ENCODE assay signal across 8 cellular contexts in the genomic region with DNA sequence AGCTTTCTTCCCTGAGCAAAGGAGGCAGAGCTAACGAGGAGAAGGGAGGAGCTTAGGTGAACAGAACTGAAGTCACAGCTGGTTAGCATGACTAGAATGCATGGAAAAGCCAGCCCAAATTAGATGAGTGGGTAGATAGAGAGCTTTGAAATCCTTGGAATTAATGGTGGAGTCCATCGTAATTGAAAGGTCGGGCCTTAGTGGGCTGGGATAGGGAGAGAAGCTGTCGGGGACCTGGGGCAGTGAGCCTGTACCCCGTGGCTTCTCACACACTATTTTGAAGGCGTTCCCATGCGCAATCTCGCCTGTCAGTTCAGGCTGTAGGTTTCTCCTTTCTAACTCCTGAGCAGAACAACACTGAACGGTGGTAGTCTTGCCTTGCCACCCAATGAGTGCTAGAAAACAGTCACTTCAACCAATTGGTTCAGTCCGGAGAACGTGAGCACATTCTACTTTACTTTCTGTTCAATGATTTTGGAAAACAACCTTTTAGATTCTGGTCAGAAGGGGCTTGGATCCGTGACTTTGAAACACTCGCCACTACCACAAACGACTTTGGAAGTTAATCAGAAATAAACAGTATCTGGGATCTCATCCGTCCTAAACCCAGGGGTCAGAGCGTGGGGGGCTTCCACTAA. TPM values are rescaled to one million over a fixed set of nuclear protein-coding genes. Genes with fewer than 3 reads are reported as not detected.
DNase-seq lines count a peak whose midpoint lies in the region; ATAC-seq, FAIRE-seq and TF ChIP-seq lines count a peak whose summit lies in the region.

No MANE protein-coding gene starts in this region.

- dilution Hi-C loops in endothelial cell of umbilical vein (cut with MboI; ENCODE audit: extremely low pct_ligation_motif_present, low sequenced_read_pairs), result no loop called here

- no peak for FAIRE-seq in endothelial cell of umbilical vein (lab: Jason Lieb, UNC)

- H3K79me2 ChIP-seq in MM.1S (ENCODE audit: low read length) (peaks cover 13% of the 10 kb centered on the region; the same call in 1 of the 2 replicates), endothelial cell of umbilical vein (ENCODE audit: control insufficient read depth, insufficient read depth, low read length) (peaks cover 41% of the 10 kb centered on the region)

- H3K9me3 ChIP-seq in MM.1S (replicated peaks; ENCODE audit: insufficient read depth, low read length) (no peaks in the 10 kb centered on the region), endothelial cell of umbilical vein (replicated peaks; ENCODE audit: control insufficient read depth, insufficient read depth, low read length) (no peaks in the 10 kb centered on the region)

- peak overlapping the region; percentile 80 for H3K4me3 ChIP-seq in MM.1S (ENCODE audit: low read length)
- peak overlapping the region; percentile 0 to 99 (median 60) for H3K4me3 ChIP-seq in endothelial cell of umbilical vein (replicated peaks in 1 of 3; ENCODE audit: insufficient read depth in 1 of 3, low read depth in 1 of 3, low read length in 3 of 3)

- CTCF ChIA-PET in activated CD4-positive, alpha-beta memory T cell treated with anti-CD3 and anti-CD28 coated beads, Interleukin-2, amount 10 ng/mL, durations not matched to agents 7 days and 5 days (lab: Charles Lee), result no interaction called here
- CTCF ChIA-PET in endothelial cell of umbilical vein (lab: Charles Lee), result interaction anchor here (0.7 to 3.6 kb wide), 15 partner anchors 8 to 169 kb away, joined by 3 to 33 read pairs (median 3); no protein-coding TSS in a partner anchor

- TSS peak; percentile 67 for BruUV-seq in endothelial cell of umbilical vein (replicated peaks; lab: Mats Ljungman, UMichigan)

- peak; percentile 63 for ATAC-seq in stimulated activated naive CD8-positive, alpha-beta T cell treated with anti-CD3 and anti-CD28 coated beads, Interleukin-15, amount 100 ng/mL, for 72 hours
- no peak for ATAC-seq in GM18517 (IDR thresholded peaks at IDR 0.05; ENCODE audit: unreplicated experiment)

- H3K4me1 Mint-ChIP-seq in activated CD4-positive, alpha-beta memory T cell treated with anti-CD3 and anti-CD28 coated beads, Interleukin-2, amount 10 ng/mL, durations not matched to agents 7 days and 5 days, result peaks cover 15% of the 10 kb centered on the region
- H3K4me1 Mint-ChIP-seq in stimulated activated naive CD8-positive, alpha-beta T cell treated with anti-CD3 and anti-CD28 coated beads, Interleukin-15, amount 100 ng/mL, for 72 hours, result peaks cover 22% of the 10 kb centered on the region

- peaks cover 47% of the 10 kb centered on the region for H3K27me3 Mint-ChIP-seq in activated CD4-positive, alpha-beta memory T cell treated with anti-CD3 and anti-CD28 coated beads, Interleukin-2, amount 10 ng/mL, durations not matched to agents 7 days and 5 days
- H3K27me3 Mint-ChIP-seq in stimulated activated naive CD8-positive, alpha-beta T cell treated with anti-CD3 and anti-CD28 coated beads, Interleukin-15, amount 100 ng/mL, for 72 hours, result peaks cover 60% of the 10 kb centered on the region

- DNase-seq in GM04503 (ENCODE audit: low read depth) (peak; percentile 61), MM.1S (peak; percentile 75), endothelial cell of umbilical vein (ENCODE audit: low read depth, low spot score) (peak; percentile 85), medulla oblongata (ENCODE audit: extremely low spot score) (peak; percentile 74), AML-193 (lab: John Stamatoyannopoulos, UW) (no peak)
- no peak for DNase-seq in activated CD4-positive, alpha-beta memory T cell treated with anti-CD3 and anti-CD28 coated beads, Interleukin-2, amount 10 ng/mL, durations not matched to agents 7 days and 5 days
- DNase-seq in stimulated activated naive CD8-positive, alpha-beta T cell treated with anti-CD3 and anti-CD28 coated beads, Interleukin-15, amount 100 ng/mL, for 72 hours, result peak in 1 of 2 donors; percentile 8

- no peaks in the 10 kb centered on the region for H4K20me1 ChIP-seq in MM.1S (ENCODE audit: insufficient read depth, low read length)
- no peaks in the 10 kb centered on the region for H4K20me1 ChIP-seq in endothelial cell of umbilical vein (replicated peaks; ENCODE audit: control insufficient read depth, extremely low read depth, insufficient read depth, low read length)

- POLR2A ChIA-PET in activated CD4-positive, alpha-beta memory T cell treated with anti-CD3 and anti-CD28 coated beads, Interleukin-2, amount 10 ng/mL, durations not matched to agents 7 days and 5 days (lab: Charles Lee), result no interaction called here
- POLR2A ChIA-PET in endothelial cell of umbilical vein (lab: Charles Lee), result interaction anchor here (0.7 to 3.6 kb wide), 7 partner anchors 31 to 156 kb away, joined by 3 to 57 read pairs (median 4); no protein-coding TSS in a partner anchor

- no peaks in the 10 kb centered on the region for H3K9me3 Mint-ChIP-seq in activated CD4-positive, alpha-beta memory T cell treated with anti-CD3 and anti-CD28 coated beads, Interleukin-2, amount 10 ng/mL, durations not matched to agents 7 days and 5 days
- no peaks in the 10 kb centered on the region for H3K9me3 Mint-ChIP-seq in stimulated activated naive CD8-positive, alpha-beta T cell treated with anti-CD3 and anti-CD28 coated beads, Interleukin-15, amount 100 ng/mL, for 72 hours

- H3K4me2 ChIP-seq in MM.1S (ENCODE audit: low read depth, low read length) (peak overlapping the region; percentile 62), endothelial cell of umbilical vein (ENCODE audit: insufficient read depth, low read length) (peak overlapping the region; percentile 87)

- H3K27me3 ChIP-seq in MM.1S (replicated peaks; ENCODE audit: insufficient read depth, low read length), result no peaks in the 10 kb centered on the region
- no peaks in the 10 kb centered on the region for H3K27me3 ChIP-seq in endothelial cell of umbilical vein (ENCODE audit: control insufficient read depth in 2 of 2, insufficient read depth in 2 of 2, low read length in 2 of 2)

- peak overlapping the region; percentile 67 for H3K4me3 Mint-ChIP-seq in activated CD4-positive, alpha-beta memory T cell treated with anti-CD3 and anti-CD28 coated beads, Interleukin-2, amount 10 ng/mL, durations not matched to agents 7 days and 5 days
- peak overlapping the region; percentile 86 to 89 for H3K4me3 Mint-ChIP-seq in stimulated activated naive CD8-positive, alpha-beta T cell treated with anti-CD3 and anti-CD28 coated beads, Interleukin-15, amount 100 ng/mL, for 72 hours

- TF ChIP-seq CTCF in MM.1S (IDR thresholded peaks at IDR 0.05; ENCODE audit: low read length) (no peak), endothelial cell of umbilical vein (IDR thresholded peaks at IDR 0.05; ENCODE audit: extremely low read depth in 1 of 2, insufficient read depth in 1 of 2, low read depth in 1 of 2, low read length in 2 of 2) (no peak)

- H3K36me3 Mint-ChIP-seq in activated CD4-positive, alpha-beta memory T cell treated with anti-CD3 and anti-CD28 coated beads, Interleukin-2, amount 10 ng/mL, durations not matched to agents 7 days and 5 days (ENCODE audit: low read depth), result peaks cover 2% of the 10 kb centered on the region

- H3K9me2 ChIP-seq in MM.1S (replicated peaks; ENCODE audit: insufficient read depth, low read length), result no peaks in the 10 kb centered on the region

- H3K27ac Mint-ChIP-seq in activated CD4-positive, alpha-beta memory T cell treated with anti-CD3 and anti-CD28 coated beads, Interleukin-2, amount 10 ng/mL, durations not matched to agents 7 days and 5 days, result no peak overlapping the region
- H3K27ac Mint-ChIP-seq in stimulated activated naive CD8-positive, alpha-beta T cell treated with anti-CD3 and anti-CD28 coated beads, Interleukin-15, amount 100 ng/mL, for 72 hours, result peak overlapping the region; percentile 36 to 83

- H3K4me1 ChIP-seq in MM.1S (ENCODE audit: low read length) (0 out of 2 replicates have a peak, but pooled peaks cover 5% of the 10 kb centered on the region), endothelial cell of umbilical vein (ENCODE audit: control insufficient read depth, extremely low read depth, insufficient read depth, low read length) (peaks cover 46% of the 10 kb centered on the region)

- H2AFZ ChIP-seq in MM.1S (ENCODE audit: low read length) (peak overlapping the region; percentile 98), endothelial cell of umbilical vein (ENCODE audit: low read depth, low read length) (no peak overlapping the region)

- H3K9me1 ChIP-seq in endothelial cell of umbilical vein (replicated peaks; ENCODE audit: control insufficient read depth, extremely low read depth, insufficient read depth, low read length), result no peaks in the 10 kb centered on the region

- TF ChIP-seq POLR2A in endothelial cell of umbilical vein (IDR thresholded peaks at IDR 0.05; ENCODE audit: low read depth, low read length), result peak; percentile 66

- peaks cover 14% of the 10 kb centered on the region for H3F3A ChIP-seq in MM.1S (ENCODE audit: insufficient read depth, low read length)

- intact Hi-C loops in endothelial cell of umbilical vein (cut with micrococcal nuclease), result loop anchor here (5.0 kb wide), 1 partner anchor 132 kb away; no protein-coding TSS in a partner anchor

- H3K27ac ChIP-seq in MM.1S (ENCODE audit: low read length) (peak overlapping the region; percentile 76), endothelial cell of umbilical vein (ENCODE audit: insufficient read depth, low read depth, low read length) (peak overlapping the region; percentile 96)

- H3K9ac ChIP-seq in MM.1S (ENCODE audit: low read length) (peak overlapping the region; percentile 74), endothelial cell of umbilical vein (replicated peaks; ENCODE audit: extremely low read depth, insufficient read depth, low read length) (peak overlapping the region; percentile 95)

- H3K36me3 ChIP-seq in MM.1S (replicated peaks; ENCODE audit: insufficient read depth, low read length), result no peaks in the 10 kb centered on the region
- H3K36me3 ChIP-seq in endothelial cell of umbilical vein (ENCODE audit: control insufficient read depth in 2 of 2, extremely low read depth in 1 of 2, insufficient read depth in 2 of 2, low read length in 2 of 2), result no peaks in the 10 kb centered on the region

TF ChIP-seq in endothelial cell of umbilical vein, 7 proteins besides CTCF, POLR2A, EP300 and RAD21 (continues in another document):
- TF ChIP-seq GATA2 (IDR thresholded peaks at IDR 0.05; ENCODE audit: insufficient read depth, insufficient read length, low read depth, low read length), result peak; percentile 57
- peak; percentile 12 for TF ChIP-seq POLR2AphosphoS5 (IDR thresholded peaks at IDR 0.05; ENCODE audit: insufficient read depth, low read depth, low read length)

RNA-seq across cellular contexts. Expression of a gene that starts 0.7 kb away (rescaled TPM):
- total RNA-seq in activated CD4-positive, alpha-beta memory T cell treated with anti-CD3 and anti-CD28 coated beads, Interleukin-2, amount 10 ng/mL, durations not matched to agents 7 days and 5 days, result 1 to 10 TPM in 1 of 2 experiments, under 1 TPM in 1; 0.76 to 1.0 TPM
- total RNA-seq in endothelial cell of umbilical vein, result 369 and 390 TPM in 2 replicates
- polyA plus RNA-seq in endothelial cell of umbilical vein, result 113 and 114 TPM in 2 replicates
- polyA plus RNA-seq in endothelial cell of umbilical vein (2011; cell fraction: cytosol; rRNA removed), result 130 and 164 TPM in 2 replicates
- 204 and 223 TPM in 2 replicates for polyA plus RNA-seq in endothelial cell of umbilical vein (2011; cell fraction: nucleus; rRNA removed)
- 239 and 249 TPM in 2 replicates for polyA plus RNA-seq in endothelial cell of umbilical vein (2012)
- 582 and 866 TPM in 2 replicates for polyA minus RNA-seq in endothelial cell of umbilical vein
- 2.6 TPM for polyA minus RNA-seq in endothelial cell of umbilical vein (2011; cell fraction: cytosol; rRNA and poly(A)+ RNA removed)
- 148 and 149 TPM in 2 replicates for polyA minus RNA-seq in endothelial cell of umbilical vein (2011; cell fraction: nucleus; rRNA and poly(A)+ RNA removed)

Comparison
In these comparisons a context has a peak if more than half of its experiments do, and no peak if none do; other contexts are left out.
1. DNase-seq: peak in GM04503 (single experiment), MM.1S (single experiment), endothelial cell of umbilical vein (single experiment) and medulla oblongata (single experiment); none in activated CD4-positive, alpha-beta memory T cell treated with anti-CD3 and anti-CD28 coated beads, Interleukin-2, amount 10 ng/mL, durations not matched to agents 7 days and 5 days (single experiment) and AML-193 (0 of 2).
2. RNA of a gene that starts 0.7 kb away (total RNA-seq): 369 to 390 TPM in endothelial cell of umbilical vein; 0.76 to 1.0 TPM in activated CD4-positive, alpha-beta memory T cell treated with anti-CD3 and anti-CD28 coated beads, Interleukin-2, amount 10 ng/mL, durations not matched to agents 7 days and 5 days; every median in the first group is over 100 times any median in the second.